Comparison of ENCODE assay signal across 17 cellular contexts in the genomic region with DNA sequence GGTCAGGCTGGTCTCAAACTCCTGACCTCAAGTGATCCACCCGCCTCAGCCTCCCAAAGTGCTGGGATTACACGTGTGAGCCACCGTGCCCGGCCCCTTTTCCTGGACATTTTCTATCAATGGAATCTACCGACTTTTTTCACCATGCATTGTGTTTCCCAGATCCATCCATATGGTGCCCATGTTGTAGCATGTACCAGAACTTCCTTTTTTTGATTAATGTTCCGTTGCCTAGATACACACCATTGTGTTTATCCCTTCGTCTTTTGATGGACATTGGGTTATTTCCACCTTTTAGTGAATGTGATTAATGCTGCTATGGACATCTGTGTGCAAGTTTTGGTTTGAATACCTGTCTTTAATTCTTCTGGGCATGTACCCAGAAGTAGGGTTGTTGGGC.
"Had no signal": no experiment of that assay in that cellular context is flagged by ENCODE, and none has a peak within 500 bp of the region (broad histone marks: within the 10 kb centered on the region; RNA-seq: fewer than 3 reads in every experiment).

No MANE protein-coding gene starts in this region.

- H3K9me3 ChIP-seq: neutrophil, transverse colon, vagina had no signal

- H2AFZ ChIP-seq: hepatocyte, parathyroid adenoma had no signal

- H3K36me3 ChIP-seq: neutrophil, transverse colon, vagina, WERI-Rb-1 had no signal

- H3K79me2 ChIP-seq: hepatocyte, parathyroid adenoma had no signal

- H3K9ac ChIP-seq: parathyroid adenoma had no signal

- H3K27ac ChIP-seq: dorsolateral prefrontal cortex, hepatocyte, neutrophil, parathyroid adenoma, transverse colon, vagina, WERI-Rb-1 had no signal

- DNase-seq: activated CD4-positive, alpha-beta T cell treated with anti-CD3 and anti-CD28 coated beads, Interleukin-2, amount 50 U/mL, for 48 hours; activated CD8-positive, alpha-beta memory T cell treated with anti-CD3 and anti-CD28 coated beads, Interleukin-2, amount 10 ng/mL, durations not matched to agents 7 days and 5 days; activated naive CD4-positive, alpha-beta T cell treated with anti-CD3 and anti-CD28 coated beads, Interleukin-2, amount 50 U/mL, for 16 hours; activated T-cell treated with anti-CD3 and anti-CD28 coated beads, Interleukin-2, amount 50 U/mL, for 1 hour; islet precursor cell; naive thymus-derived CD8-positive, alpha-beta T cell; stimulated activated CD4-positive, alpha-beta T cell treated with anti-CD3 and anti-CD28 coated beads, Interleukin-1b, Interleukin-23, amount 100 ng/mL, for 48 hours; transverse colon; WERI-Rb-1 had no signal

- H3K4me1 ChIP-seq: parathyroid adenoma had no signal

- H3K27me3 ChIP-seq: dorsolateral prefrontal cortex, hepatocyte, neutrophil, vagina had no signal

- H3K4me2 ChIP-seq: hepatocyte had no signal

- FAIRE-seq: astrocyte had no signal

- H3K4me3 ChIP-seq: dorsolateral prefrontal cortex, hepatocyte, transverse colon, vagina had no signal

- ATAC-seq: activated CD8-positive, alpha-beta memory T cell treated with anti-CD3 and anti-CD28 coated beads, Interleukin-2, amount 10 ng/mL, durations not matched to agents 7 days and 5 days; esophagus mucosa; left lobe of liver; naive thymus-derived CD8-positive, alpha-beta T cell had no signal
